Comparison of ENCODE assay signal across 8 cellular contexts in the genomic region with DNA sequence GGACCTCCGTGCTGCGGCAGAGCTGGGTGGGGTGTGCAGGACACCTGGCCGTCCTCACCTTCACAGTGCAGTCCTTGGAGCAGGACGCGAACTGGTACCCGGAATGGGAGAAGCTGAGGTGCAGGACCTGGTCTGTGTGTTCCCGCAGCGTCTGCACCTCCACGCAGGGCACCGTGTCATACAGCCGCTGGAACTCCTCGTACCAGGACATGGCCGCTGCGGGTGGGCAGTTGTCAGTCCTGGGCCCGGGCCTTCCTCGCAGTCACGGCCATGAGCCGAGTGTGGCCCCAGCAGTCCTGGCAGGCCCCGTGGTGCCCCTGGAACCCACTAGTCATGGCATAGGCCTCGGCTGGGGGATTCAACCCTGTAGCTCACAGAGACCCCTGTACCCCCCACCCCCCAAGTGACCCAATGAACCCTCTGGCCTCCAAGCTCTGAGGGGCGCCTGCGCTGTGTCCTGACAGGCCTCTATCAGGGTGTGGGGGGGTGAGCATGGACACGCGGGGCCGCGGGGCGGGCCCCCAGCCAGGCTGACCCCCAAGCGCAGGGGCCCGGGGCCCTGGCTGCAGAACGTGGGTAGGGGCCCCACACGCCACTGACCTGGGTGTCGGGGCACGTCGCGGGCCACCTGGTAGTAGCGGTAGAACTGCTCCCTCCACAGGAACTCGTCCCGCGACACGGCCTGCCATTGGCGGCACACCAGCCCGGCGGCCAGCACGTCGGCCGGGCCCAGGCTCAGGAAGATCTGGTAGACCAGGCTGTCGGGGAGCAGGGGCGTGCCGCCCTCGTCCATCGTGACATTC. TPM values are rescaled to one million over a fixed set of nuclear protein-coding genes. Genes with fewer than 3 reads are reported as not detected.
DNase-seq lines count a peak whose midpoint lies in the region; ATAC-seq, FAIRE-seq and TF ChIP-seq lines count a peak whose summit lies in the region.

No MANE protein-coding gene starts in this region.

- H3K4me2 ChIP-seq in OCI-LY3 (ENCODE audit: low read length) (peak overlapping the region; percentile 83), HepG2 (ENCODE audit: low read depth, low read length) (peak overlapping the region; percentile 89)

- TF ChIP-seq EP300 in HepG2 (IDR thresholded peaks at IDR 0.05; ENCODE audit: low read depth in 2 of 2, low read length in 2 of 2) (no peak), HepG2 (CRISPR knock-in tag; IDR thresholded peaks at IDR 0.05; ENCODE audit: borderline replicate concordance) (no peak; the same call in 1 of the 2 replicates)

- peak overlapping the region; percentile 56 for H3K27ac ChIP-seq in OCI-LY3 (ENCODE audit: low read length)
- H3K27ac ChIP-seq in HepG2 (ENCODE audit: extremely low read length, insufficient read depth, low read length) = peak overlapping the region; percentile 75
- H3K27ac ChIP-seq in substantia nigra (ENCODE audit: low read depth, low read length, poor library complexity, severe bottlenecking) = peak overlapping the region; percentile 72

- CTCF ChIA-PET in HepG2 (lab: Yijun Ruan, JAX; ENCODE audit: low intra/inter-chr PET ratio, low total read pairs) = no interaction called here

- TSS peak; percentile 45 for BruUV-seq in HepG2 (replicated peaks; lab: Mats Ljungman, UMichigan)

- TF ChIP-seq RAD21 in HepG2 (CRISPR knock-in tag; IDR thresholded peaks at IDR 0.05) = peak; percentile 2; the same call in 1 of the 2 replicates

- H3K4me3 ChIP-seq in OCI-LY3 (ENCODE audit: low read length) (peak overlapping the region; percentile 96), HepG2 (replicated peaks in 1 of 3; ENCODE audit: insufficient read depth in 1 of 3, low read depth in 2 of 3, low read length in 3 of 3) (peak overlapping the region; percentile 90 to 95 (median 91))

- POLR2A ChIA-PET in HepG2 (lab: Yijun Ruan, JAX) = interaction anchor here (1.0 to 2.3 kb wide), 5 partner anchors 42 to 155 kb away, joined by 3 to 10 read pairs (median 4); a partner anchor contains a TSS

- TF ChIP-seq CTCF in OCI-LY3 (IDR thresholded peaks at IDR 0.05; ENCODE audit: low read depth, low read length) (no peak), HepG2 (CRISPR knock-in tag; IDR thresholded peaks at IDR 0.05) (no peak)

- WGBS in HepG2 (ENCODE audit: low lambda C conversion rate) = 37% methylated on average over 6 of the region's 51 CpGs

- H3K27me3 ChIP-seq in OCI-LY3 (ENCODE audit: low read depth, low read length) (no peaks in the 10 kb centered on the region), HepG2 (ENCODE audit: control insufficient read depth in 1 of 2, insufficient read depth in 2 of 2, low read length in 2 of 2) (no peaks in the 10 kb centered on the region)

- DNase-seq in NCI-H82 (lab: John Stamatoyannopoulos, UW) (peak; percentile 49), NCI-H82 treated with DMSO at 0.1 percent for 48 hours (lab: John Stamatoyannopoulos, UW; ENCODE audit: unreplicated experiment) (no peak), T47D (ENCODE audit: low read depth in 1 of 2, low spot score in 1 of 2) (peak; percentile 60 to 77), HepG2 (ENCODE audit: low spot score) (no peak), substantia nigra (lab: John Stamatoyannopoulos, UW) (no peak), HPDE6-E6E7 (ENCODE audit: extremely low spot score) (no peak)

- no peak for TF ChIP-seq POLR2A in HepG2 (IDR thresholded peaks at IDR 0.05; ENCODE audit: insufficient read depth in 1 of 2, low read depth in 2 of 2, low read length in 2 of 2)

- no peak for FAIRE-seq in HepG2 (lab: Jason Lieb, UNC)

- intact Hi-C loops in HepG2 (cut with micrococcal nuclease; ENCODE audit: unreplicated experiment) = no loop called here

- no peaks in the 10 kb centered on the region for H4K20me1 ChIP-seq in OCI-LY3 (ENCODE audit: insufficient read depth, low read length)
- H4K20me1 ChIP-seq in HepG2 (ENCODE audit: insufficient read depth, low read length) = no peaks in the 10 kb centered on the region

- H3K9ac ChIP-seq in OCI-LY3 (ENCODE audit: low read length) (peak overlapping the region; percentile 83), HepG2 (ENCODE audit: insufficient read depth, low read depth, low read length) (peak overlapping the region; percentile 90)

- ATAC-seq in HG02588 (IDR thresholded peaks at IDR 0.05; ENCODE audit: unreplicated experiment) (peak; percentile 6), HepG2 (peak; percentile 2)

- H3K36me3 ChIP-seq in OCI-LY3 (replicated peaks; ENCODE audit: low read depth, low read length) (peaks cover 34% of the 10 kb centered on the region), HepG2 (replicated peaks in 1 of 2; ENCODE audit: control insufficient read depth in 1 of 2, insufficient read depth in 2 of 2, low read length in 2 of 2) (peaks cover 8 to 36% of the 10 kb centered on the region in 2 experiments)

- peaks cover 23% of the 10 kb centered on the region for H3K4me1 ChIP-seq in OCI-LY3 (ENCODE audit: low read length)
- H3K4me1 ChIP-seq in HepG2 (ENCODE audit: insufficient read depth, low read length) = peaks cover 41% of the 10 kb centered on the region

- no peaks in the 10 kb centered on the region for H3K9me3 ChIP-seq in OCI-LY3 (ENCODE audit: insufficient read depth, low read length)
- H3K9me3 ChIP-seq in HepG2 (ENCODE audit: low read length) = no peaks in the 10 kb centered on the region

- in situ Hi-C loops in T47D (cut with HindIII; ENCODE audit: low pct_unique_long_range_greater_than_20kb, low sequenced_read_pairs) = no loop called here
- in situ Hi-C loops in HepG2 (cut with HindIII; ENCODE audit: extremely low pct_ligation_motif_present, low pct_unique_long_range_greater_than_20kb) = no loop called here

- no peak overlapping the region for H2AFZ ChIP-seq in OCI-LY3 (ENCODE audit: low read depth, low read length)
- no peak overlapping the region for H2AFZ ChIP-seq in HepG2 (ENCODE audit: low read length)

- peaks cover 18% of the 10 kb centered on the region for H3K79me2 ChIP-seq in OCI-LY3 (ENCODE audit: low read length)
- H3K79me2 ChIP-seq in HepG2 (ENCODE audit: insufficient read depth, low read length) = peaks cover 10% of the 10 kb centered on the region

RNA-seq across cellular contexts. Expression of a gene that starts 1.0 kb away (rescaled TPM):
- total RNA-seq in HepG2 (2016; rRNA removed; fragmentation: Illumina TruSeq; extraction: Trizol) = 47.4 and 60.4 TPM in 2 replicates
- total RNA-seq in HepG2 (2016; cell fraction: cytosol; rRNA removed; fragmentation: Illumina TruSeq; extraction: Trizol; ENCODE audit: low read depth) = 101 and 115 TPM in 2 replicates
- total RNA-seq in HepG2 (2016; cell fraction: insoluble cytoplasmic fraction; rRNA removed; fragmentation: Illumina TruSeq; extraction: Trizol) = 43.2 and 63.0 TPM in 2 replicates
- 157 and 168 TPM in 2 replicates for total RNA-seq in HepG2 (2016; cell fraction: membrane; rRNA removed; fragmentation: Illumina TruSeq; extraction: Trizol)
- 38.4 and 45.7 TPM in 2 replicates for total RNA-seq in HepG2 (2016; cell fraction: nucleus; rRNA removed; fragmentation: Illumina TruSeq; extraction: Trizol)
- 52.0 and 76.2 TPM in 2 replicates for polyA plus RNA-seq in HepG2 (2011; rRNA removed)
- 70.1 and 111 TPM in 2 replicates for polyA plus RNA-seq in HepG2 (2011; cell fraction: cytosol; rRNA removed)
- 318 and 399 TPM in 2 replicates for polyA plus RNA-seq in HepG2 (2011; cell fraction: nucleus; rRNA removed)
- polyA plus RNA-seq in HepG2 (2012) = 33.4 and 43.8 TPM in 2 replicates
- 106 and 116 TPM in 2 replicates for polyA plus RNA-seq in HepG2 (2016; cell fraction: cytosol; fragmentation: Illumina TruSeq; extraction: Trizol; ENCODE audit: low read depth)
- polyA plus RNA-seq in HepG2 (2016; cell fraction: insoluble cytoplasmic fraction; fragmentation: Illumina TruSeq; extraction: Trizol; ENCODE audit: low read depth) = 41.2 and 50.1 TPM in 2 replicates
- polyA plus RNA-seq in HepG2 (2016; cell fraction: membrane; fragmentation: Illumina TruSeq; extraction: Trizol; ENCODE audit: low read depth) = 127 and 134 TPM in 2 replicates
- polyA plus RNA-seq in HepG2 (2016; cell fraction: nucleus; fragmentation: Illumina TruSeq; extraction: Trizol; ENCODE audit: insufficient read depth, low read depth) = 94.3 and 97.4 TPM in 2 replicates
- polyA minus RNA-seq in HepG2 (2011; rRNA and poly(A)+ RNA removed; ENCODE audit: low replicate concordance) = 183 and 195 TPM in 2 replicates
- polyA minus RNA-seq in HepG2 (2011; cell fraction: cytosol; rRNA and poly(A)+ RNA removed) = 55.6 and 63.5 TPM in 2 replicates
- 34.1 and 36.8 TPM in 2 replicates for polyA minus RNA-seq in HepG2 (2011; cell fraction: nucleus; rRNA and poly(A)+ RNA removed)

RNA-seq across cellular contexts. Expression of a gene that starts 1.6 kb away (rescaled TPM):
- total RNA-seq in HepG2 (2016; rRNA removed; fragmentation: Illumina TruSeq; extraction: Trizol) = 2.0 and 4.9 TPM in 2 replicates
- total RNA-seq in HepG2 (2016; cell fraction: cytosol; rRNA removed; fragmentation: Illumina TruSeq; extraction: Trizol; ENCODE audit: low read depth) = 1.2 and 2.9 TPM in 2 replicates
- total RNA-seq in HepG2 (2016; cell fraction: insoluble cytoplasmic fraction; rRNA removed; fragmentation: Illumina TruSeq; extraction: Trizol) = 1.4 and 4.7 TPM in 2 replicates
- total RNA-seq in HepG2 (2016; cell fraction: membrane; rRNA removed; fragmentation: Illumina TruSeq; extraction: Trizol) = 2.1 and 3.5 TPM in 2 replicates
- total RNA-seq in HepG2 (2016; cell fraction: nucleus; rRNA removed; fragmentation: Illumina TruSeq; extraction: Trizol) = 6.1 and 7.0 TPM in 2 replicates
- 12.8 and 18.3 TPM in 2 replicates for polyA plus RNA-seq in HepG2 (2011; rRNA removed)
- 8.9 and 13.0 TPM in 2 replicates for polyA plus RNA-seq in HepG2 (2011; cell fraction: cytosol; rRNA removed)
- polyA plus RNA-seq in HepG2 (2011; cell fraction: nucleus; rRNA removed) = 94.5 and 107 TPM in 2 replicates
- polyA plus RNA-seq in HepG2 (2012) = 15.3 and 17.5 TPM in 2 replicates
- 2.1 and 2.6 TPM in 2 replicates for polyA plus RNA-seq in HepG2 (2016; cell fraction: cytosol; fragmentation: Illumina TruSeq; extraction: Trizol; ENCODE audit: low read depth)
- 2.3 and 2.4 TPM in 2 replicates for polyA plus RNA-seq in HepG2 (2016; cell fraction: insoluble cytoplasmic fraction; fragmentation: Illumina TruSeq; extraction: Trizol; ENCODE audit: low read depth)
- polyA plus RNA-seq in HepG2 (2016; cell fraction: membrane; fragmentation: Illumina TruSeq; extraction: Trizol; ENCODE audit: low read depth) = 2.2 and 3.1 TPM in 2 replicates
- polyA plus RNA-seq in HepG2 (2016; cell fraction: nucleus; fragmentation: Illumina TruSeq; extraction: Trizol; ENCODE audit: insufficient read depth, low read depth) = 10.1 and 13.4 TPM in 2 replicates
- 0.70 and 11.9 TPM in 2 replicates for polyA minus RNA-seq in HepG2 (2011; rRNA and poly(A)+ RNA removed; ENCODE audit: low replicate concordance)
- polyA minus RNA-seq in HepG2 (2011; cell fraction: cytosol; rRNA and poly(A)+ RNA removed) = 3.6 and 6.2 TPM in 2 replicates
- 7.0 and 7.2 TPM in 2 replicates for polyA minus RNA-seq in HepG2 (2011; cell fraction: nucleus; rRNA and poly(A)+ RNA removed)

RNA-seq across cellular contexts. Expression of a gene that starts 8.6 kb away (rescaled TPM):
- 1.2 and 3.4 TPM in 2 replicates for total RNA-seq in HepG2 (2016; rRNA removed; fragmentation: Illumina TruSeq; extraction: Trizol)
- total RNA-seq in HepG2 (2016; cell fraction: cytosol; rRNA removed; fragmentation: Illumina TruSeq; extraction: Trizol; ENCODE audit: low read depth) = 0.97 TPM in 1 of 2 replicates, not detected in the other
- total RNA-seq in HepG2 (2016; cell fraction: insoluble cytoplasmic fraction; rRNA removed; fragmentation: Illumina TruSeq; extraction: Trizol) = 0.89 and 3.4 TPM in 2 replicates
- total RNA-seq in HepG2 (2016; cell fraction: membrane; rRNA removed; fragmentation: Illumina TruSeq; extraction: Trizol) = 1.1 and 1.4 TPM in 2 replicates
- total RNA-seq in HepG2 (2016; cell fraction: nucleus; rRNA removed; fragmentation: Illumina TruSeq; extraction: Trizol) = 4.3 and 4.4 TPM in 2 replicates
- polyA plus RNA-seq in HepG2 (2011; rRNA removed) = 6.9 and 7.5 TPM in 2 replicates
- polyA plus RNA-seq in HepG2 (2011; cell fraction: cytosol; rRNA removed) = 1.1 and 1.6 TPM in 2 replicates
- 68.8 and 75.7 TPM in 2 replicates for polyA plus RNA-seq in HepG2 (2011; cell fraction: nucleus; rRNA removed)
- polyA plus RNA-seq in HepG2 (2012) = 5.5 and 6.7 TPM in 2 replicates
- 0.62 and 0.70 TPM in 2 replicates for polyA plus RNA-seq in HepG2 (2016; cell fraction: cytosol; fragmentation: Illumina TruSeq; extraction: Trizol; ENCODE audit: low read depth)
- polyA plus RNA-seq in HepG2 (2016; cell fraction: insoluble cytoplasmic fraction; fragmentation: Illumina TruSeq; extraction: Trizol; ENCODE audit: low read depth) = 1.5 and 1.7 TPM in 2 replicates
- polyA plus RNA-seq in HepG2 (2016; cell fraction: membrane; fragmentation: Illumina TruSeq; extraction: Trizol; ENCODE audit: low read depth) = 1.4 and 1.7 TPM in 2 replicates
- 23.3 and 27.4 TPM in 2 replicates for polyA plus RNA-seq in HepG2 (2016; cell fraction: nucleus; fragmentation: Illumina TruSeq; extraction: Trizol; ENCODE audit: insufficient read depth, low read depth)
- 3.2 and 7.0 TPM in 2 replicates for polyA minus RNA-seq in HepG2 (2011; rRNA and poly(A)+ RNA removed; ENCODE audit: low replicate concordance)
- polyA minus RNA-seq in HepG2 (2011; cell fraction: cytosol; rRNA and poly(A)+ RNA removed) = 1.6 and 3.5 TPM in 2 replicates
- 5.3 and 7.7 TPM in 2 replicates for polyA minus RNA-seq in HepG2 (2011; cell fraction: nucleus; rRNA and poly(A)+ RNA removed)

RNA-seq across cellular contexts. Expression of a gene that starts 33.8 kb away (rescaled TPM):
- total RNA-seq in HepG2 (2016; rRNA removed; fragmentation: Illumina TruSeq; extraction: Trizol) = 0.33 TPM in 1 of 2 replicates, not detected in the other
- not detected in 2 replicates for total RNA-seq in HepG2 (2016; cell fraction: cytosol; rRNA removed; fragmentation: Illumina TruSeq; extraction: Trizol; ENCODE audit: low read depth)
- total RNA-seq in HepG2 (2016; cell fraction: insoluble cytoplasmic fraction; rRNA removed; fragmentation: Illumina TruSeq; extraction: Trizol) = not detected in 2 replicates
- not detected in 2 replicates for total RNA-seq in HepG2 (2016; cell fraction: membrane; rRNA removed; fragmentation: Illumina TruSeq; extraction: Trizol)
- not detected in 2 replicates for total RNA-seq in HepG2 (2016; cell fraction: nucleus; rRNA removed; fragmentation: Illumina TruSeq; extraction: Trizol)
- 0.31 and 0.50 TPM in 2 replicates for polyA plus RNA-seq in HepG2 (2011; rRNA removed)
- 0.12 and 0.13 TPM in 2 replicates for polyA plus RNA-seq in HepG2 (2011; cell fraction: cytosol; rRNA removed)
- 0.90 and 1.8 TPM in 2 replicates for polyA plus RNA-seq in HepG2 (2011; cell fraction: nucleus; rRNA removed)
- polyA plus RNA-seq in HepG2 (2012) = not detected in 2 replicates
- not detected in 2 replicates for polyA plus RNA-seq in HepG2 (2016; cell fraction: cytosol; fragmentation: Illumina TruSeq; extraction: Trizol; ENCODE audit: low read depth)
- polyA plus RNA-seq in HepG2 (2016; cell fraction: insoluble cytoplasmic fraction; fragmentation: Illumina TruSeq; extraction: Trizol; ENCODE audit: low read depth) = not detected in 2 replicates
- not detected in 2 replicates for polyA plus RNA-seq in HepG2 (2016; cell fraction: membrane; fragmentation: Illumina TruSeq; extraction: Trizol; ENCODE audit: low read depth)
- polyA plus RNA-seq in HepG2 (2016; cell fraction: nucleus; fragmentation: Illumina TruSeq; extraction: Trizol; ENCODE audit: insufficient read depth, low read depth) = not detected in 2 replicates
- 4.6 TPM in 1 of 2 replicates, not detected in the other for polyA minus RNA-seq in HepG2 (2011; rRNA and poly(A)+ RNA removed; ENCODE audit: low replicate concordance)
- polyA minus RNA-seq in HepG2 (2011; cell fraction: cytosol; rRNA and poly(A)+ RNA removed) = not detected in 2 replicates
- not detected in 2 replicates for polyA minus RNA-seq in HepG2 (2011; cell fraction: nucleus; rRNA and poly(A)+ RNA removed)

RNA-seq across cellular contexts. Expression of a gene that starts 39.3 kb away (rescaled TPM):
- total RNA-seq in HepG2 (2016; rRNA removed; fragmentation: Illumina TruSeq; extraction: Trizol) = not detected in 2 replicates
- not detected in 2 replicates for total RNA-seq in HepG2 (2016; cell fraction: cytosol; rRNA removed; fragmentation: Illumina TruSeq; extraction: Trizol; ENCODE audit: low read depth)
- not detected in 2 replicates for total RNA-seq in HepG2 (2016; cell fraction: insoluble cytoplasmic fraction; rRNA removed; fragmentation: Illumina TruSeq; extraction: Trizol)
- total RNA-seq in HepG2 (2016; cell fraction: membrane; rRNA removed; fragmentation: Illumina TruSeq; extraction: Trizol) = not detected in 2 replicates
- not detected in 2 replicates for total RNA-seq in HepG2 (2016; cell fraction: nucleus; rRNA removed; fragmentation: Illumina TruSeq; extraction: Trizol)
- polyA plus RNA-seq in HepG2 (2011; rRNA removed) = not detected in 2 replicates
- not detected in 2 replicates for polyA plus RNA-seq in HepG2 (2011; cell fraction: cytosol; rRNA removed)
- 0.40 and 0.43 TPM in 2 replicates for polyA plus RNA-seq in HepG2 (2011; cell fraction: nucleus; rRNA removed)
- not detected in 2 replicates for polyA plus RNA-seq in HepG2 (2012)
- not detected in 2 replicates for polyA plus RNA-seq in HepG2 (2016; cell fraction: cytosol; fragmentation: Illumina TruSeq; extraction: Trizol; ENCODE audit: low read depth)
- not detected in 2 replicates for polyA plus RNA-seq in HepG2 (2016; cell fraction: insoluble cytoplasmic fraction; fragmentation: Illumina TruSeq; extraction: Trizol; ENCODE audit: low read depth)
- not detected in 2 replicates for polyA plus RNA-seq in HepG2 (2016; cell fraction: membrane; fragmentation: Illumina TruSeq; extraction: Trizol; ENCODE audit: low read depth)
- not detected in 2 replicates for polyA plus RNA-seq in HepG2 (2016; cell fraction: nucleus; fragmentation: Illumina TruSeq; extraction: Trizol; ENCODE audit: insufficient read depth, low read depth)
- polyA minus RNA-seq in HepG2 (2011; rRNA and poly(A)+ RNA removed; ENCODE audit: low replicate concordance) = 3.1 TPM in 1 of 2 replicates, not detected in the other
- polyA minus RNA-seq in HepG2 (2011; cell fraction: cytosol; rRNA and poly(A)+ RNA removed) = not detected in 2 replicates
- 0.13 and 0.25 TPM in 2 replicates for polyA minus RNA-seq in HepG2 (2011; cell fraction: nucleus; rRNA and poly(A)+ RNA removed)

Comparison
In these comparisons a context has a peak if more than half of its experiments do, and no peak if none do; other contexts are left out.
1. DNase-seq: peak in NCI-H82 (single experiment) and T47D (2 of 2); none in NCI-H82 treated with DMSO at 0.1 percent for 48 hours (single experiment), HepG2 (single experiment), substantia nigra (0 of 49) and HPDE6-E6E7 (single experiment).
2. Peak in every context shown above with its lines, with median percentiles within 50 percentile points of each other: H3K27ac ChIP-seq.